In genomic region chr22:17707526-17707925, GRCh38 we compare ENCODE assay signal across 13 cellular contexts.
DNase-seq lines count a peak whose midpoint lies in the region; ATAC-seq and TF ChIP-seq lines count a peak whose summit lies in the region.
"Had no signal": no experiment of that assay in that cellular context is flagged by ENCODE, and none has a peak within 500 bp of the region (broad histone marks: within the 10 kb centered on the region; RNA-seq: fewer than 3 reads in every experiment).

No MANE protein-coding gene starts in this region.

- no peak for ATAC-seq in HG03108 (IDR thresholded peaks at IDR 0.05; ENCODE audit: unreplicated experiment)
- no peak for ATAC-seq in GM18867 (IDR thresholded peaks at IDR 0.05; ENCODE audit: unreplicated experiment)

- no peak for TF ChIP-seq CTCF in esophagus squamous epithelium (IDR thresholded peaks at IDR 0.05)

- peaks cover 0 to 6% (median 0%) of the 10 kb centered on the region in 11 experiments; a peak in 3 of 22 replicates for H4K20me1 ChIP-seq in BLaER1 treated with 17β-estradiol and CSF1 and Interleukin-3, amounts not matched to agents 10 nM and 100 nM

- H3K27ac ChIP-seq in BLaER1 treated with 17β-estradiol and CSF1 and Interleukin-3, amounts not matched to agents 10 nM and 100 nM = peak overlapping the region in 9 of 11 experiments; percentile 66 to 84 (median 74); a peak in 16 of 22 replicates
- H3K27ac ChIP-seq in SJSA1 = peak overlapping the region; percentile 78
- H3K27ac ChIP-seq in esophagus squamous epithelium = peak overlapping the region; percentile 57 to 89 (median 86)
- peak overlapping the region; percentile 70 for H3K27ac ChIP-seq in rectal smooth muscle tissue (ENCODE audit: low read depth, low read length)
- H3K27ac ChIP-seq: cardiac muscle cell had no signal

- no peaks in the 10 kb centered on the region for H3K27me3 ChIP-seq in BLaER1 treated with 17β-estradiol and CSF1 and Interleukin-3, amounts not matched to agents 10 nM and 100 nM
- no peaks in the 10 kb centered on the region for H3K27me3 ChIP-seq in SJSA1 (replicated peaks)
- H3K27me3 ChIP-seq in esophagus squamous epithelium = no peaks in the 10 kb centered on the region
- H3K27me3 ChIP-seq in rectal smooth muscle tissue (ENCODE audit: control insufficient read depth, insufficient read depth, low read length) = no peaks in the 10 kb centered on the region
- H3K27me3 ChIP-seq: cardiac muscle cell had no signal

- TF ChIP-seq POLR2A in esophagus squamous epithelium (IDR thresholded peaks at IDR 0.05) = no peak

- peak overlapping the region in 6 of 11 experiments; percentile 57 to 88 (median 80); a peak in 11 of 22 replicates for H3K4me2 ChIP-seq in BLaER1 treated with 17β-estradiol and CSF1 and Interleukin-3, amounts not matched to agents 10 nM and 100 nM

- DNase-seq in SJSA1 (ENCODE audit: low read depth in 1 of 2, low spot score in 2 of 2) (peak in 1 of 2 experiments; percentile 30), esophagus squamous epithelium (lab: John Stamatoyannopoulos, UW) (no peak), NCI-H345 treated with DMSO at 0.1 percent for 48 hours (lab: John Stamatoyannopoulos, UW; ENCODE audit: unreplicated experiment) (no peak), 8988T (no peak)
- DNase-seq: Calu3, H9, islet precursor cell, NCI-H2107 had no signal

- H3K9ac ChIP-seq in BLaER1 treated with 17β-estradiol and CSF1 and Interleukin-3, amounts not matched to agents 10 nM and 100 nM = peak overlapping the region in 1 of 11 experiments; percentile 70; a peak in 2 of 22 replicates
- H3K9ac ChIP-seq in rectal smooth muscle tissue (ENCODE audit: low read length) = no peak overlapping the region

- intact Hi-C loops in esophagus squamous epithelium (cut with DNase I) = no loop called here

- H3K9me3 ChIP-seq in BLaER1 treated with 17β-estradiol and CSF1 and Interleukin-3, amounts not matched to agents 10 nM and 100 nM (replicated peaks in 1 of 11) = no peaks in the 10 kb centered on the region
- H3K9me3 ChIP-seq in SJSA1 (replicated peaks) = no peaks in the 10 kb centered on the region
- H3K9me3 ChIP-seq in esophagus squamous epithelium = no peaks in the 10 kb centered on the region

- 31 to 51% methylated on average over 3 of the region's 3 CpGs for WGBS in esophagus squamous epithelium, 2 donors

- H3K4me3 ChIP-seq in BLaER1 treated with 17β-estradiol and CSF1 and Interleukin-3, amounts not matched to agents 10 nM and 100 nM = no peak overlapping the region
- H3K4me3 ChIP-seq in SJSA1 (peak overlapping the region; percentile 26), esophagus squamous epithelium (peak overlapping the region in 3 of 4 donors; percentile 29 to 56 (median 32)), rectal smooth muscle tissue (ENCODE audit: low read length) (no peak overlapping the region)
- H3K4me3 ChIP-seq: cardiac muscle cell had no signal

- peaks cover 31 to 67% (median 45%) of the 10 kb centered on the region in 11 experiments for H3K36me3 ChIP-seq in BLaER1 treated with 17β-estradiol and CSF1 and Interleukin-3, amounts not matched to agents 10 nM and 100 nM
- H3K36me3 ChIP-seq in SJSA1 (peaks cover 26% of the 10 kb centered on the region), esophagus squamous epithelium (peaks cover 0 to 37% (median 0%) of the 10 kb centered on the region in 3 donors), rectal smooth muscle tissue (ENCODE audit: control insufficient read depth, insufficient read depth, low read length) (no peaks in the 10 kb centered on the region)

- H3K4me1 ChIP-seq in BLaER1 treated with 17β-estradiol and CSF1 and Interleukin-3, amounts not matched to agents 10 nM and 100 nM = peaks cover 12 to 29% (median 22%) of the 10 kb centered on the region in 10 experiments
- H3K4me1 ChIP-seq in SJSA1 (replicated peaks) = peaks cover 30% of the 10 kb centered on the region
- peaks cover 5 to 45% (median 11%) of the 10 kb centered on the region in 3 donors for H3K4me1 ChIP-seq in esophagus squamous epithelium
- H3K4me1 ChIP-seq in rectal smooth muscle tissue (ENCODE audit: control insufficient read depth, insufficient read depth, low read length) = peaks cover 6% of the 10 kb centered on the region

Comparison
In these comparisons a context has a peak if more than half of its experiments do, and no peak if none do; other contexts are left out.
1. H3K4me3 ChIP-seq: peak in SJSA1 (single experiment) and esophagus squamous epithelium (3 of 4); none in BLaER1 treated with 17β-estradiol and CSF1 and Interleukin-3, amounts not matched to agents 10 nM and 100 nM (0 of 10) and rectal smooth muscle tissue (single experiment).
2. Peak in every context shown above with its lines, with median percentiles within 50 percentile points of each other: H3K27ac ChIP-seq.